Comparison of ENCODE assay signal across 28 cellular contexts in the genomic region with DNA sequence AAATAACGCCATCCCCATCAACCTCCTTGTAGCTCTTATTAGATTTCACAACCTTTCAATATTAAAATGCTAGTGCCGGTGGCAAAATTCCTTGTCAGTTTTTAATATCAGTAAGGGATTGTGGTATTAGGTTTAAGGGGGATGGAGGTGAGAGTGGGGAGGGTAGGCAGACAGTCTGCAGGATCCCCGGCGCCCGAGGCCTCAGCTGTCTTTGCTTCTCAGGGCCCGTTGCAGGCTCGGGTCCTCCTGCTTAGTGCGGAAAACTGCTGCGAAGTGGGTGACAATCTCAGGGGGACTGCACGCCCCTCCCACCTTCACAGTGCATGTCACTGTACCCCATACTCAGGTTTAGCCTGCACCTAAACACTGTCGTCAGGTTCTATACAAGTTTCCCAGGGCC.
"Had no signal": no experiment of that assay in that cellular context is flagged by ENCODE, and none has a peak within 500 bp of the region (broad histone marks: within the 10 kb centered on the region; RNA-seq: fewer than 3 reads in every experiment).

No MANE protein-coding gene starts in this region.

- DNase-seq: activated CD4-positive, alpha-beta T cell treated with anti-CD3 and anti-CD28 coated beads for 48 hours; activated CD4-positive, alpha-beta T cell treated with anti-CD3 and anti-CD28 coated beads, Interleukin-2, amount 50 U/mL, for 1 hour; activated CD4-positive, alpha-beta T cell treated with anti-CD3 and anti-CD28 coated beads, Interleukin-2, amount 50 U/mL, for 48 hours; activated CD8-positive, alpha-beta memory T cell treated with anti-CD3 and anti-CD28 coated beads for 24 hours; activated CD8-positive, alpha-beta T cell treated with anti-CD3 and anti-CD28 coated beads for 36 hours; activated effector memory CD4-positive, alpha-beta T cell treated with Interleukin-2 at 50 U/mL for 16 hours; activated gamma-delta T cell treated with Interleukin-2 at 50 U/mL for 16 hours; activated naive CD4-positive, alpha-beta T cell treated with anti-CD3 and anti-CD28 coated beads, Interleukin-2, amount 50 U/mL, for 16 hours; activated naive CD4-positive, alpha-beta T cell treated with Interleukin-2 at 50 U/mL for 16 hours; activated naive CD8-positive, alpha-beta T cell treated with anti-CD3 and anti-CD28 coated beads, Interleukin-2, amount 50 U/mL, for 24 hours; activated T-cell treated with anti-CD3 and anti-CD28 coated beads, Interleukin-2, amount 50 U/mL, for 4 hours; amygdala; aorta; central memory CD4-positive, alpha-beta T cell; cerebellar nuclear complex; colonic mucosa; effector CD8-positive, alpha-beta T cell; foreskin fibroblast; head of caudate nucleus; T-helper 2 cell had no signal

- H3K4me1 Mint-ChIP-seq: activated naive CD8-positive, alpha-beta T cell treated with anti-CD3 and anti-CD28 coated beads, Interleukin-2, amount 50 U/mL, for 24 hours; activated T-helper 17 cell treated with anti-CD3 and anti-CD28 coated beads, Interleukin-2, amount 50 U/mL, for 72 hours had no signal

- H3K36me3 Mint-ChIP-seq: activated naive CD8-positive, alpha-beta T cell; WTC11 had no signal

- H3K9me3 Mint-ChIP-seq: activated CD8-positive, alpha-beta T cell treated with anti-CD3 and anti-CD28 coated beads for 36 hours; activated naive CD8-positive, alpha-beta T cell treated with anti-CD3 and anti-CD28 coated beads, Interleukin-2, amount 50 U/mL, for 24 hours; activated T-cell treated with anti-CD3 and anti-CD28 coated beads, Interleukin-2, amount 50 U/mL, for 4 hours; activated T-helper 17 cell treated with anti-CD3 and anti-CD28 coated beads, Interleukin-2, amount 50 U/mL, for 72 hours; WTC11 had no signal

- H3K4me1 ChIP-seq: adrenal gland, breast epithelium, colonic mucosa had no signal

- H3K27me3 ChIP-seq: body of pancreas, cardiac muscle cell had no signal

- H3K4me3 Mint-ChIP-seq: activated CD8-positive, alpha-beta T cell treated with anti-CD3 and anti-CD28 coated beads for 36 hours; activated naive CD8-positive, alpha-beta T cell; activated naive CD8-positive, alpha-beta T cell treated with anti-CD3 and anti-CD28 coated beads, Interleukin-2, amount 50 U/mL, for 24 hours; activated T-cell treated with anti-CD3 and anti-CD28 coated beads, Interleukin-2, amount 50 U/mL, for 4 hours; activated T-helper 17 cell treated with anti-CD3 and anti-CD28 coated beads, Interleukin-2, amount 50 U/mL, for 72 hours had no signal

- H3K4me3 ChIP-seq: adrenal gland, body of pancreas, cardiac muscle cell, colonic mucosa had no signal

- H3K27ac ChIP-seq: adrenal gland, body of pancreas, breast epithelium, cardiac muscle cell, colonic mucosa had no signal

- H3K36me3 ChIP-seq: adrenal gland, breast epithelium, cardiac muscle cell, colonic mucosa had no signal

- H3K27ac Mint-ChIP-seq: activated CD8-positive, alpha-beta T cell treated with anti-CD3 and anti-CD28 coated beads for 36 hours; activated naive CD8-positive, alpha-beta T cell; activated naive CD8-positive, alpha-beta T cell treated with anti-CD3 and anti-CD28 coated beads, Interleukin-2, amount 50 U/mL, for 24 hours; activated T-helper 17 cell treated with anti-CD3 and anti-CD28 coated beads, Interleukin-2, amount 50 U/mL, for 72 hours; WTC11 had no signal

- H3K9me3 ChIP-seq: adrenal gland, body of pancreas, colonic mucosa had no signal

- FAIRE-seq: frontal cortex had no signal
